Comparison of ENCODE assay signal across 19 cellular contexts in the genomic region with DNA sequence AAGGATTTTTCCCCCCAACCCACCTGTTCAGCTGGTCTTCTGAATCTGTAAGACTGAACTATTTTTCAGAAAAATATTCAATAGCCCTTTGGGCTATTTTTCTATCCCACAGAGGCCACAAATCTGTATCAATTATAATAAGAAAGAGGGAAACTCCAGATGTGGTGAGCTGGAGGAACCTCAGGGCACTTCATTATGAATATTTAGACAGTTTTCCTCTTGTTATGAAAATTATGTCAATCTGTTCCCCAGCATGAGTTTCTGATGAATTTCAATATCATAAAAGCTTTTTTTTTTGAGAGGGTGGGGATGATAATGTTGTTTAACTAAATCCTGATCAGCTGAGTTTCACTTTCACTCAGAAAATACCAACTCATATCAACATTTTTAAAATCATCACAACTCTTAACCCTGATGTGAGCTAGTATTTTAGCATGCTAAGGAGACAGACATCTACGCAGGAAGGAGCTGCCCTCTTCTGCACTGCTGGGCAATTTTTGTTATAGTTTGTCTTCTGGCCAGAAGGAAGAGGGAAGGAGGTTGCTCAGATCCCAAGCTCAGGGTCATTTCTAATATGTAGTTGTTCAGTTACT.
DNase-seq lines count a peak whose midpoint lies in the region; ATAC-seq, FAIRE-seq and TF ChIP-seq lines count a peak whose summit lies in the region.
"Had no signal": no experiment of that assay in that cellular context is flagged by ENCODE, and none has a peak within 500 bp of the region (broad histone marks: within the 10 kb centered on the region; RNA-seq: fewer than 3 reads in every experiment).

No MANE protein-coding gene starts in this region.

- no peak for TF ChIP-seq POLR2A in GM12878 (IDR thresholded peaks at IDR 0.05; ENCODE audit: low read depth, low read length)

- no peak for TF ChIP-seq EP300 in GM12878 (IDR thresholded peaks at IDR 0.05; ENCODE audit: borderline replicate concordance in 1 of 2, control insufficient read depth in 1 of 2, low read depth in 2 of 2, low read length in 2 of 2)

- H4K20me1 ChIP-seq in GM12878 (ENCODE audit: control insufficient read depth, insufficient read depth): no peaks in the 10 kb centered on the region

- WGBS in GM12878 (ENCODE audit: insufficient coverage, insufficient replicate concordance, low lambda C conversion rate, missing lambda C conversion rate): 38% methylated on average over 1 of the region's 1 CpG

- no TSS peak for BruUV-seq in GM12878 (replicated peaks; lab: Mats Ljungman, UMichigan)

- no peaks in the 10 kb centered on the region for H3K27me3 Mint-ChIP-seq in activated naive CD4-positive, alpha-beta T cell treated with anti-CD3 and anti-CD28 coated beads, Interleukin-2, amount 10 ng/mL, durations not matched to agents 7 days and 5 days
- H3K27me3 Mint-ChIP-seq in activated naive CD4-positive, alpha-beta T cell treated with anti-CD3 and anti-CD28 coated beads for 36 hours (ENCODE audit: low read depth): no peaks in the 10 kb centered on the region
- H3K27me3 Mint-ChIP-seq in T-cell: no peaks in the 10 kb centered on the region
- no peaks in the 10 kb centered on the region for H3K27me3 Mint-ChIP-seq in mesothelial cell of epicardium (ENCODE audit: low read depth)

- intact Hi-C loops in activated naive CD4-positive, alpha-beta T cell treated with anti-CD3 and anti-CD28 coated beads for 36 hours (cut with micrococcal nuclease): loop anchor here (5.0 kb wide), 2 partner anchors 35 to 50 kb away; no protein-coding TSS in a partner anchor
- intact Hi-C loops in GM12878 (cut with micrococcal nuclease; ENCODE audit: unreplicated experiment): no loop called here

- POLR2A ChIA-PET in T-cell (lab: Charles Lee): interaction anchor here in 1 of 2 donors (0.5 kb wide), 1 partner anchor 23 kb away, joined by 3 read pairs; no protein-coding TSS in a partner anchor
- POLR2A ChIA-PET in GM12878 (lab: Charles Lee): interaction anchor here (0.9 kb wide), 1 partner anchor 10 kb away, joined by 3 read pairs; no protein-coding TSS in a partner anchor

- no peak overlapping the region for H3K4me2 ChIP-seq in GM12878 (ENCODE audit: control insufficient read depth, insufficient read depth)

- H3K27me3 ChIP-seq in GM12878 (replicated peaks in 1 of 2; ENCODE audit: control insufficient read depth in 2 of 2, insufficient read depth in 2 of 2, low read length in 1 of 2): no peaks in the 10 kb centered on the region
- H3K27me3 ChIP-seq: upper lobe of left lung had no signal

- H3K4me1 Mint-ChIP-seq in activated naive CD4-positive, alpha-beta T cell treated with anti-CD3 and anti-CD28 coated beads, Interleukin-2, amount 10 ng/mL, durations not matched to agents 7 days and 5 days: peaks cover 18% of the 10 kb centered on the region
- peaks cover 24% of the 10 kb centered on the region for H3K4me1 Mint-ChIP-seq in activated naive CD4-positive, alpha-beta T cell treated with anti-CD3 and anti-CD28 coated beads for 36 hours (ENCODE audit: low read depth)
- H3K4me1 Mint-ChIP-seq in T-cell (peaks cover 24 to 54% (median 37%) of the 10 kb centered on the region in 3 donors), mesothelial cell of epicardium (peaks cover 20% of the 10 kb centered on the region)

- no peaks in the 10 kb centered on the region for H3K9me3 ChIP-seq in GM12878 (replicated peaks; ENCODE audit: control insufficient read depth, insufficient read depth, low read length)
- H3K9me3 ChIP-seq: upper lobe of left lung had no signal

- no peak overlapping the region for H2AFZ ChIP-seq in GM12878 (ENCODE audit: control insufficient read depth, low read depth, low read length)

- peaks cover 23% of the 10 kb centered on the region for H3K36me3 Mint-ChIP-seq in activated naive CD4-positive, alpha-beta T cell treated with anti-CD3 and anti-CD28 coated beads, Interleukin-2, amount 10 ng/mL, durations not matched to agents 7 days and 5 days
- peaks cover 12% of the 10 kb centered on the region for H3K36me3 Mint-ChIP-seq in activated naive CD4-positive, alpha-beta T cell treated with anti-CD3 and anti-CD28 coated beads for 36 hours (ENCODE audit: low read depth)
- peaks cover 27% of the 10 kb centered on the region for H3K36me3 Mint-ChIP-seq in T-cell
- H3K36me3 Mint-ChIP-seq in mesothelial cell of epicardium: peaks cover 2% of the 10 kb centered on the region

- CTCF ChIA-PET in activated naive CD4-positive, alpha-beta T cell treated with anti-CD3 and anti-CD28 coated beads, Interleukin-2, amount 10 ng/mL, durations not matched to agents 7 days and 5 days (lab: Charles Lee): interaction anchor here (1.2 kb wide), 1 partner anchor 25 kb away, joined by 4 read pairs; no protein-coding TSS in a partner anchor
- CTCF ChIA-PET in activated naive CD4-positive, alpha-beta T cell treated with anti-CD3 and anti-CD28 coated beads for 36 hours (lab: Charles Lee): no interaction called here
- CTCF ChIA-PET in T-cell (lab: Charles Lee) (no interaction called here), GM12878 (lab: Yijun Ruan, JAX) (interaction anchor here (0.9 to 1.0 kb wide), 2 partner anchors 23 to 41 kb away, joined by 3 read pairs; no protein-coding TSS in a partner anchor)

- no peak for FAIRE-seq in GM12878 (lab: Jason Lieb, UNC)

- no peak for DNase-seq in activated naive CD4-positive, alpha-beta T cell treated with anti-CD3 and anti-CD28 coated beads, Interleukin-2, amount 10 ng/mL, durations not matched to agents 7 days and 5 days
- no peak for DNase-seq in activated naive CD4-positive, alpha-beta T cell treated with anti-CD3 and anti-CD28 coated beads for 36 hours
- DNase-seq in T-cell (no peak), GM12878 (ENCODE audit: low read depth, low spot score) (no peak), GM10266 (ENCODE audit: extremely low spot score) (no peak), AML-193 (lab: John Stamatoyannopoulos, UW) (no peak), mesothelial cell of epicardium (ENCODE audit: low spot score in 2 of 2, unreplicated experiment in 2 of 2) (no peak)
- DNase-seq: activated CD4-positive, CD25-positive, alpha-beta regulatory T cell; anterior cingulate cortex; effector CD4-positive, alpha-beta T cell; NCI-H1048; NCI-H2081; NCI-H446 treated with DMSO at 0.1 percent for 48 hours; right cardiac atrium; stimulated activated naive CD4-positive, alpha-beta T cell; upper lobe of left lung had no signal

- SMC1A ChIA-PET in GM12878 (lab: Charles Lee; ENCODE audit: uncharacterized antibody, unreplicated experiment): interaction anchor here (0.9 to 2.8 kb wide), 5 partner anchors 11 to 214 kb away, joined by 3 to 10 read pairs (median 3); no protein-coding TSS in a partner anchor

- H3K4me1 ChIP-seq in GM12878 (ENCODE audit: control insufficient read depth, insufficient read depth, low read length): peaks cover 6% of the 10 kb centered on the region
- H3K4me1 ChIP-seq: upper lobe of left lung had no signal

- peak overlapping the region; percentile 76 for H3K27ac Mint-ChIP-seq in activated naive CD4-positive, alpha-beta T cell treated with anti-CD3 and anti-CD28 coated beads, Interleukin-2, amount 10 ng/mL, durations not matched to agents 7 days and 5 days
- H3K27ac Mint-ChIP-seq in activated naive CD4-positive, alpha-beta T cell treated with anti-CD3 and anti-CD28 coated beads for 36 hours: no peak overlapping the region
- H3K27ac Mint-ChIP-seq in T-cell: peak overlapping the region; percentile 70 to 74
- H3K27ac Mint-ChIP-seq in mesothelial cell of epicardium: no peak overlapping the region

- no peak overlapping the region for H3K9ac ChIP-seq in GM12878 (ENCODE audit: control insufficient read depth, insufficient read depth, low read length)

- no peak for TF ChIP-seq CTCF in GM12878 (IDR thresholded peaks at IDR 0.05 in 2 of 3, conservative IDR thresholded peaks at IDR 0.05 in 1 of 3; ENCODE audit: control insufficient read depth in 2 of 3, extremely low read depth in 1 of 3, insufficient read depth in 1 of 3, low read depth in 3 of 3, low read length in 3 of 3)
- no peak for TF ChIP-seq CTCF in GM10266 (IDR thresholded peaks at IDR 0.05; ENCODE audit: control insufficient read depth, insufficient read depth, low read depth, missing control alignments)
- no peak for TF ChIP-seq CTCF in mesothelial cell of epicardium (IDR thresholded peaks at IDR 0.05; ENCODE audit: unreplicated experiment)

- no peak overlapping the region for H3K4me3 Mint-ChIP-seq in activated naive CD4-positive, alpha-beta T cell treated with anti-CD3 and anti-CD28 coated beads, Interleukin-2, amount 10 ng/mL, durations not matched to agents 7 days and 5 days
- no peak overlapping the region for H3K4me3 Mint-ChIP-seq in activated naive CD4-positive, alpha-beta T cell treated with anti-CD3 and anti-CD28 coated beads for 36 hours
- H3K4me3 Mint-ChIP-seq in T-cell (no peak overlapping the region), mesothelial cell of epicardium (no peak overlapping the region)

- H3K36me3 ChIP-seq in GM12878 (ENCODE audit: control insufficient read depth in 2 of 2, insufficient read depth in 2 of 2, low read length in 1 of 2): peaks cover 2 to 3% of the 10 kb centered on the region in 2 experiments; a peak in 3 of 4 replicates
- H3K36me3 ChIP-seq: upper lobe of left lung had no signal

- no peak overlapping the region for H3K4me3 ChIP-seq in GM12878
- H3K4me3 ChIP-seq: upper lobe of left lung had no signal

- RAD21 ChIA-PET in GM12878 (lab: Charles Lee; ENCODE audit: unreplicated experiment): no interaction called here

- H3K79me2 ChIP-seq in GM12878 (ENCODE audit: control insufficient read depth, insufficient read depth, low read length): no peaks in the 10 kb centered on the region

- ATAC-seq in T-cell (replicated peaks in 1 of 4): no peak
- peak; percentile 59 for ATAC-seq in GM12878
- no peak for ATAC-seq in HG03460 (IDR thresholded peaks at IDR 0.05; ENCODE audit: unreplicated experiment)
- ATAC-seq: left lobe of liver, right cardiac atrium, Right ventricle myocardium inferior had no signal

- no peaks in the 10 kb centered on the region for H3K9me3 Mint-ChIP-seq in activated naive CD4-positive, alpha-beta T cell treated with anti-CD3 and anti-CD28 coated beads, Interleukin-2, amount 10 ng/mL, durations not matched to agents 7 days and 5 days
- no peaks in the 10 kb centered on the region for H3K9me3 Mint-ChIP-seq in activated naive CD4-positive, alpha-beta T cell treated with anti-CD3 and anti-CD28 coated beads for 36 hours
- H3K9me3 Mint-ChIP-seq in T-cell (no peaks in the 10 kb centered on the region), mesothelial cell of epicardium (peaks cover 11% of the 10 kb centered on the region)

- H3K27ac ChIP-seq in GM12878 (ENCODE audit: control insufficient read depth, insufficient read depth): peak overlapping the region; percentile 34; the same call in 1 of the 2 replicates
- H3K27ac ChIP-seq: upper lobe of left lung had no signal

- TF ChIP-seq RAD21 in GM12878 (IDR thresholded peaks at IDR 0.05; ENCODE audit: insufficient read depth, low read depth, low read length): no peak

- in situ Hi-C loops in GM12878 (cut with MboI): no loop called here

TF ChIP-seq in GM12878, 131 proteins besides CTCF, POLR2A, EP300 and RAD21 (continues in another document):
- TF ChIP-seq NFIC (IDR thresholded peaks at IDR 0.05; ENCODE audit: low read depth, low read length) (0 out of 2 replicates have a peak, but pooled peaks have one; percentile 33), IKZF1 (conservative IDR thresholded peaks at IDR 0.05) (no peak)

Comparison
In these comparisons a context has a peak if more than half of its experiments do, and no peak if none do; other contexts are left out.
1. H3K27ac Mint-ChIP-seq: peak in activated naive CD4-positive, alpha-beta T cell treated with anti-CD3 and anti-CD28 coated beads, Interleukin-2, amount 10 ng/mL, durations not matched to agents 7 days and 5 days (single experiment) and T-cell (2 of 2); none in activated naive CD4-positive, alpha-beta T cell treated with anti-CD3 and anti-CD28 coated beads for 36 hours (single experiment) and mesothelial cell of epicardium (single experiment).
2. CTCF ChIA-PET loops: an anchor here in activated naive CD4-positive, alpha-beta T cell treated with anti-CD3 and anti-CD28 coated beads, Interleukin-2, amount 10 ng/mL, durations not matched to agents 7 days and 5 days (1.2 kb wide) and GM12878 (0.9 to 1.0 kb wide); none called in activated naive CD4-positive, alpha-beta T cell treated with anti-CD3 and anti-CD28 coated beads for 36 hours and T-cell.